In genomic region chr2:96808176-96808837, GRCh38 we compare ENCODE assay signal across 26 cellular contexts. TPM values are rescaled to one million over a fixed set of nuclear protein-coding genes. Genes with fewer than 3 reads are reported as not detected.
DNase-seq lines count a peak whose midpoint lies in the region; ATAC-seq, FAIRE-seq and TF ChIP-seq lines count a peak whose summit lies in the region.
"Had no signal": no experiment of that assay in that cellular context is flagged by ENCODE, and none has a peak within 500 bp of the region (broad histone marks: within the 10 kb centered on the region; RNA-seq: fewer than 3 reads in every experiment).

No MANE protein-coding gene starts in this region.

- H3K36me3 ChIP-seq in IMR-90 (ENCODE audit: control insufficient read depth, insufficient read depth, low read length), result 0 out of 2 replicates have a peak, but pooled peaks cover 1% of the 10 kb centered on the region
- no peaks in the 10 kb centered on the region for H3K36me3 ChIP-seq in pancreas
- H3K36me3 ChIP-seq: MG63, neutrophil had no signal

- WGBS in IMR-90 (ENCODE audit: extremely low coverage in 2 of 2, insufficient read length in 1 of 2), 2 experiments, result 93% methylated on average over 3 of the region's 10 CpGs; no CpG with 5 or more reads in 1 of the 2 experiments
- 66 to 67% methylated on average over 10 of the region's 10 CpGs for WGBS in pancreas, 2 donors

- H3K27ac Mint-ChIP-seq in activated CD4-positive, alpha-beta memory T cell treated with anti-CD3 and anti-CD28 coated beads, Interleukin-2, amount 10 ng/mL, durations not matched to agents 7 days and 5 days, result peak overlapping the region; percentile 42
- no peak overlapping the region for H3K27ac Mint-ChIP-seq in activated CD4-positive, alpha-beta memory T cell treated with anti-CD3 and anti-CD28 coated beads for 36 hours

- no peak overlapping the region for H4K5ac ChIP-seq in IMR-90 (ENCODE audit: low read depth, low read length)

- no peak overlapping the region for H2BK15ac ChIP-seq in IMR-90 (ENCODE audit: low read depth, low read length)

- peaks cover 26% of the 10 kb centered on the region for H3K4me1 Mint-ChIP-seq in activated CD4-positive, alpha-beta memory T cell treated with anti-CD3 and anti-CD28 coated beads, Interleukin-2, amount 10 ng/mL, durations not matched to agents 7 days and 5 days
- H3K4me1 Mint-ChIP-seq in activated CD4-positive, alpha-beta memory T cell treated with anti-CD3 and anti-CD28 coated beads for 36 hours (ENCODE audit: low read depth), result peaks cover 21% of the 10 kb centered on the region

- H2BK5ac ChIP-seq in IMR-90 (ENCODE audit: low read depth, low read length, poor library complexity, severe bottlenecking), result no peak overlapping the region

- H3K4me1 ChIP-seq in IMR-90 (ENCODE audit: control insufficient read depth, insufficient read depth, low read length) (peaks cover 5% of the 10 kb centered on the region), pancreas (no peaks in the 10 kb centered on the region)

- H3K9me1 ChIP-seq in IMR-90 (ENCODE audit: insufficient read depth, low read length), result peaks cover 4% of the 10 kb centered on the region; the same call in 1 of the 2 replicates

- no peak overlapping the region for H3K4ac ChIP-seq in IMR-90 (ENCODE audit: low read depth, low read length)

- no peak for DNase-seq in activated CD4-positive, alpha-beta memory T cell treated with anti-CD3 and anti-CD28 coated beads, Interleukin-2, amount 10 ng/mL, durations not matched to agents 7 days and 5 days
- DNase-seq in activated CD4-positive, alpha-beta memory T cell treated with anti-CD3 and anti-CD28 coated beads for 36 hours, result no peak
- DNase-seq in IMR-90, result no peak
- DNase-seq in fibroblast of villous mesenchyme (ENCODE audit: low read depth), result peak; percentile 64
- DNase-seq in pancreas, result no peak
- DNase-seq in AG20443 (ENCODE audit: low spot score), result no peak
- DNase-seq in activated gamma-delta T cell treated with Interleukin-2 at 50 U/mL for 16 hours, result no peak
- DNase-seq in Ammon's horn (ENCODE audit: low spot score), result no peak
- DNase-seq: activated CD4-positive, alpha-beta T cell treated with anti-CD3 and anti-CD28 coated beads, Interleukin-2, amount 50 U/mL, for 1 hour; activated naive CD4-positive, alpha-beta T cell; anterior cingulate cortex; C1 segment of cervical spinal cord; cerebellar nuclear complex; left colon; MG63; NCI-H146; NCI-H2171; NCI-H69; retina; substantia nigra had no signal

- no peaks in the 10 kb centered on the region for H4K20me1 ChIP-seq in IMR-90 (ENCODE audit: insufficient read depth, low read length)

- TF ChIP-seq RAD21 in IMR-90 (IDR thresholded peaks at IDR 0.05; ENCODE audit: low read length), result no peak

- dilution Hi-C loops in IMR-90 (cut with HindIII; ENCODE audit: low sequenced_read_pairs, unreplicated experiment), result no loop called here

- no peak for TF ChIP-seq POLR2A in IMR-90 (IDR thresholded peaks at IDR 0.05; ENCODE audit: low read depth, low read length)

- H3K36me3 Mint-ChIP-seq in activated CD4-positive, alpha-beta memory T cell treated with anti-CD3 and anti-CD28 coated beads, Interleukin-2, amount 10 ng/mL, durations not matched to agents 7 days and 5 days (ENCODE audit: low read depth), result peaks cover 15% of the 10 kb centered on the region
- H3K36me3 Mint-ChIP-seq in activated CD4-positive, alpha-beta memory T cell treated with anti-CD3 and anti-CD28 coated beads for 36 hours, result peaks cover 1% of the 10 kb centered on the region

- POLR2A ChIA-PET in activated CD4-positive, alpha-beta memory T cell treated with anti-CD3 and anti-CD28 coated beads, Interleukin-2, amount 10 ng/mL, durations not matched to agents 7 days and 5 days (lab: Charles Lee), result no interaction called here
- POLR2A ChIA-PET in activated CD4-positive, alpha-beta memory T cell treated with anti-CD3 and anti-CD28 coated beads for 36 hours (lab: Charles Lee), result no interaction called here
- POLR2A ChIA-PET in IMR-90 (lab: Charles Lee; ENCODE audit: unreplicated experiment), result no interaction called here

- H3K4me2 ChIP-seq in IMR-90 (ENCODE audit: low read depth, low read length), result no peak overlapping the region

- no peak overlapping the region for H2AK9ac ChIP-seq in IMR-90 (replicated peaks; ENCODE audit: low read depth, low read length, poor library complexity)

- no peak overlapping the region for H2AK5ac ChIP-seq in IMR-90 (ENCODE audit: low read depth, low read length)

- H4K91ac ChIP-seq in IMR-90 (ENCODE audit: insufficient read depth, low read depth, low read length), result no peak overlapping the region

- no peak overlapping the region for H3K4me3 Mint-ChIP-seq in activated CD4-positive, alpha-beta memory T cell treated with anti-CD3 and anti-CD28 coated beads, Interleukin-2, amount 10 ng/mL, durations not matched to agents 7 days and 5 days
- H3K4me3 Mint-ChIP-seq in activated CD4-positive, alpha-beta memory T cell treated with anti-CD3 and anti-CD28 coated beads for 36 hours, result no peak overlapping the region

- CTCF ChIA-PET in activated CD4-positive, alpha-beta memory T cell treated with anti-CD3 and anti-CD28 coated beads, Interleukin-2, amount 10 ng/mL, durations not matched to agents 7 days and 5 days (lab: Charles Lee), result interaction anchor here (6.4 kb wide), 1 partner anchor 8 kb away, joined by 50 read pairs; the partner anchor contains the start of gene CNNM3
- CTCF ChIA-PET in activated CD4-positive, alpha-beta memory T cell treated with anti-CD3 and anti-CD28 coated beads for 36 hours (lab: Charles Lee), result interaction anchor here (0.8 kb wide), 1 partner anchor 12 kb away, joined by 3 read pairs; no protein-coding TSS in a partner anchor
- CTCF ChIA-PET in IMR-90 (lab: Yijun Ruan, JAX), result no interaction called here

- no peak overlapping the region for H3K9ac ChIP-seq in IMR-90 (ENCODE audit: low read depth, low read length)

- no peak for ATAC-seq in IMR-90 (ENCODE audit: low read depth)
- ATAC-seq in pancreas, result peak in 3 of 4 donors; percentile 19 to 71 (median 48)
- ATAC-seq: left colon had no signal

- H3K79me1 ChIP-seq in IMR-90 (ENCODE audit: low read depth in 1 of 2, low read length in 2 of 2), result no peaks in the 10 kb centered on the region

- TF ChIP-seq CTCF in IMR-90 (conservative IDR thresholded peaks at IDR 0.05; ENCODE audit: low read depth, low read length), result no peak
- no peak for TF ChIP-seq CTCF in fibroblast of villous mesenchyme (IDR thresholded peaks at IDR 0.05; ENCODE audit: insufficient read depth, low read depth, low read length)
- no peak for TF ChIP-seq CTCF in pancreas (IDR thresholded peaks at IDR 0.05)

- H3K56ac ChIP-seq in IMR-90 (ENCODE audit: extremely low read depth, insufficient read depth, low read length), result no peak overlapping the region

- no peak overlapping the region for H4K8ac ChIP-seq in IMR-90 (ENCODE audit: low read depth in 2 of 2, low read length in 2 of 2)

- no peaks in the 10 kb centered on the region for H3K9me3 ChIP-seq in IMR-90 (ENCODE audit: control insufficient read depth, insufficient read depth, low read length)
- no peaks in the 10 kb centered on the region for H3K9me3 ChIP-seq in pancreas
- H3K9me3 ChIP-seq: esophagus muscularis mucosa, MG63, neutrophil, vagina had no signal

- BruUV-seq in IMR-90 (replicated peaks; lab: Mats Ljungman, UMichigan), result no TSS peak

- no peaks in the 10 kb centered on the region for H3K27me3 Mint-ChIP-seq in activated CD4-positive, alpha-beta memory T cell treated with anti-CD3 and anti-CD28 coated beads, Interleukin-2, amount 10 ng/mL, durations not matched to agents 7 days and 5 days
- H3K27me3 Mint-ChIP-seq in activated CD4-positive, alpha-beta memory T cell treated with anti-CD3 and anti-CD28 coated beads for 36 hours, result no peaks in the 10 kb centered on the region

- H3K23ac ChIP-seq in IMR-90 (ENCODE audit: low read depth, low read length), result no peak overlapping the region

- H3K27ac ChIP-seq in IMR-90 (ENCODE audit: insufficient read depth, low read length) (no peak overlapping the region), pancreas (no peak overlapping the region)
- H3K27ac ChIP-seq: esophagus muscularis mucosa, neutrophil, RWPE1, vagina had no signal

- H3K18ac ChIP-seq in IMR-90 (ENCODE audit: low read depth, low read length), result no peak overlapping the region

- no peak overlapping the region for H2BK20ac ChIP-seq in IMR-90 (ENCODE audit: low read depth, low read length)

- in situ Hi-C loops in IMR-90 (cut with MboI; ENCODE audit: low sequenced_read_pairs), result no loop called here

- H3K27me3 ChIP-seq in IMR-90 (ENCODE audit: control insufficient read depth, insufficient read depth, low read length) (no peaks in the 10 kb centered on the region), pancreas (no peaks in the 10 kb centered on the region)
- H3K27me3 ChIP-seq: esophagus muscularis mucosa, MG63, neutrophil, vagina had no signal

- FAIRE-seq in pancreas (lab: Jason Lieb, UNC), result no peak
- FAIRE-seq: A204.1, G401.6 had no signal

- H3K9me3 Mint-ChIP-seq in activated CD4-positive, alpha-beta memory T cell treated with anti-CD3 and anti-CD28 coated beads, Interleukin-2, amount 10 ng/mL, durations not matched to agents 7 days and 5 days, result no peaks in the 10 kb centered on the region
- H3K9me3 Mint-ChIP-seq in activated CD4-positive, alpha-beta memory T cell treated with anti-CD3 and anti-CD28 coated beads for 36 hours, result no peaks in the 10 kb centered on the region

- no peak overlapping the region for H3K14ac ChIP-seq in IMR-90 (replicated peaks; ENCODE audit: low read depth, low read length)

- H3K4me3 ChIP-seq in IMR-90 (ENCODE audit: insufficient read depth, low read depth, low read length) (no peak overlapping the region), fibroblast of villous mesenchyme (ENCODE audit: low read depth, low read length) (no peak overlapping the region), pancreas (no peak overlapping the region)
- H3K4me3 ChIP-seq: esophagus muscularis mucosa, MG63, vagina had no signal

- intact Hi-C loops in activated CD4-positive, alpha-beta memory T cell treated with anti-CD3 and anti-CD28 coated beads for 36 hours (cut with micrococcal nuclease), result loop anchor here (10.0 kb wide), 1 partner anchor 174 kb away; the partner anchor contains the start of gene KANSL3
- intact Hi-C loops in IMR-90 (cut with micrococcal nuclease), result no loop called here
- intact Hi-C loops in pancreas (cut with DNase I), result loop anchor here in 1 of 3 donors (10.0 kb wide), 1 partner anchor 204 kb away; no protein-coding TSS in a partner anchor

- no peak overlapping the region for H2BK120ac ChIP-seq in IMR-90 (ENCODE audit: low read depth, low read length)

- no peak overlapping the region for H2AFZ ChIP-seq in IMR-90 (replicated peaks; ENCODE audit: low read length, poor library complexity)

RNA-seq across cellular contexts. Expression of gene CNNM3, which starts 7.8 kb away (rescaled TPM):
- 10 to 100 TPM; 26.6 to 28.5 TPM for total RNA-seq in activated CD4-positive, alpha-beta memory T cell treated with anti-CD3 and anti-CD28 coated beads, Interleukin-2, amount 10 ng/mL, durations not matched to agents 7 days and 5 days
- 10 to 100 TPM; 16.3 to 22.2 TPM for total RNA-seq in activated CD4-positive, alpha-beta memory T cell treated with anti-CD3 and anti-CD28 coated beads for 36 hours
- total RNA-seq in IMR-90 (2012; rRNA removed) (2.2 and 2.3 TPM in 2 replicates), fibroblast of villous mesenchyme (6.4 and 8.6 TPM in 2 replicates), pancreas (10 to 100 TPM; 16.8 to 35.1 (median 26.0) TPM)
- polyA plus RNA-seq in IMR-90 (2012; rRNA removed) (6.1 and 6.3 TPM in 2 replicates), pancreas (10 to 100 TPM; 13.6 to 15.6 TPM)
- polyA plus RNA-seq in IMR-90 (2012; cell fraction: cytosol; rRNA removed), result 4.7 and 6.3 TPM in 2 replicates
- polyA plus RNA-seq in IMR-90 (2012; cell fraction: nucleus; rRNA removed; ENCODE audit: low replicate concordance), result 7.9 and 10.3 TPM in 2 replicates

RNA-seq across cellular contexts. Expression of gene ANKRD23, which starts 35.5 kb away (rescaled TPM):
- total RNA-seq in activated CD4-positive, alpha-beta memory T cell treated with anti-CD3 and anti-CD28 coated beads, Interleukin-2, amount 10 ng/mL, durations not matched to agents 7 days and 5 days, result 10 to 100 TPM; 15.5 to 16.9 TPM
- 1 to 10 TPM; 5.8 to 7.6 TPM for total RNA-seq in activated CD4-positive, alpha-beta memory T cell treated with anti-CD3 and anti-CD28 coated beads for 36 hours
- 0.54 and 0.83 TPM in 2 replicates for total RNA-seq in IMR-90 (2012; rRNA removed)
- polyA plus RNA-seq in IMR-90 (2012; rRNA removed), result 1.5 and 1.6 TPM in 2 replicates
- 0.19 and 0.77 TPM in 2 replicates for polyA plus RNA-seq in IMR-90 (2012; cell fraction: cytosol; rRNA removed)
- 9.2 and 17.0 TPM in 2 replicates for polyA plus RNA-seq in IMR-90 (2012; cell fraction: nucleus; rRNA removed; ENCODE audit: low replicate concordance)
- 1.3 TPM in 2 replicates for total RNA-seq in fibroblast of villous mesenchyme
- total RNA-seq in pancreas, result 1 to 10 TPM in 5 of 6 donors, under 1 TPM in 1; 0.95 to 3.2 (median 2.4) TPM
- 10 to 100 TPM in 1 of 2 donors, 1 to 10 TPM in 1; 8.2 to 10.9 TPM for polyA plus RNA-seq in pancreas

RNA-seq across cellular contexts. Expression of gene CNNM4, which starts 47.6 kb away (rescaled TPM):
- total RNA-seq in activated CD4-positive, alpha-beta memory T cell treated with anti-CD3 and anti-CD28 coated beads, Interleukin-2, amount 10 ng/mL, durations not matched to agents 7 days and 5 days, result 1 to 10 TPM; 8.6 to 9.4 TPM
- total RNA-seq in activated CD4-positive, alpha-beta memory T cell treated with anti-CD3 and anti-CD28 coated beads for 36 hours, result 1 to 10 TPM; 7.5 to 8.2 TPM
- total RNA-seq in IMR-90 (2012; rRNA removed) (1.4 and 2.0 TPM in 2 replicates), fibroblast of villous mesenchyme (3.9 and 5.6 TPM in 2 replicates), pancreas (1 to 10 TPM; 4.8 to 6.9 (median 5.8) TPM)
- polyA plus RNA-seq in IMR-90 (2012; rRNA removed) (4.1 and 4.6 TPM in 2 replicates), pancreas (1 to 10 TPM; 3.3 to 5.6 TPM)
- 2.7 and 3.6 TPM in 2 replicates for polyA plus RNA-seq in IMR-90 (2012; cell fraction: cytosol; rRNA removed)
- polyA plus RNA-seq in IMR-90 (2012; cell fraction: nucleus; rRNA removed; ENCODE audit: low replicate concordance), result 4.3 TPM in 2 replicates

RNA-seq across cellular contexts. Expression of gene ANKRD39, which starts 49.5 kb away (rescaled TPM):
- total RNA-seq in activated CD4-positive, alpha-beta memory T cell treated with anti-CD3 and anti-CD28 coated beads, Interleukin-2, amount 10 ng/mL, durations not matched to agents 7 days and 5 days, result 10 to 100 TPM; 44.1 to 47.7 TPM
- total RNA-seq in activated CD4-positive, alpha-beta memory T cell treated with anti-CD3 and anti-CD28 coated beads for 36 hours, result 10 to 100 TPM; 29.0 to 35.1 TPM
- total RNA-seq in IMR-90 (2012; rRNA removed) (12.5 and 13.6 TPM in 2 replicates), fibroblast of villous mesenchyme (4.7 and 5.8 TPM in 2 replicates), pancreas (1 to 10 TPM; 4.7 to 8.9 (median 5.7) TPM)
- polyA plus RNA-seq in IMR-90 (2012; rRNA removed) (15.9 and 17.0 TPM in 2 replicates), pancreas (10 to 100 TPM; 13.2 to 14.9 TPM)
- polyA plus RNA-seq in IMR-90 (2012; cell fraction: cytosol; rRNA removed), result 13.1 and 24.9 TPM in 2 replicates
- polyA plus RNA-seq in IMR-90 (2012; cell fraction: nucleus; rRNA removed; ENCODE audit: low replicate concordance), result 13.0 and 25.7 TPM in 2 replicates
